ENCODE assay signal across 8 cellular contexts in genomic region chr7:99040104-99040958, GRCh38.
DNase-seq lines count a peak whose midpoint lies in the region; ATAC-seq and TF ChIP-seq lines count a peak whose summit lies in the region.

No MANE protein-coding gene starts in this region.

- H3K9me3 Mint-ChIP-seq in activated CD4-positive, alpha-beta memory T cell treated with anti-CD3 and anti-CD28 coated beads for 36 hours: no peaks in the 10 kb centered on the region

- POLR2A ChIA-PET in activated CD4-positive, alpha-beta memory T cell treated with anti-CD3 and anti-CD28 coated beads for 36 hours (lab: Charles Lee): no interaction called here

- intact Hi-C loops in activated CD4-positive, alpha-beta memory T cell treated with anti-CD3 and anti-CD28 coated beads for 36 hours (cut with micrococcal nuclease): loop anchor here (1.0 to 5.0 kb wide), 2 partner anchors 102 to 273 kb away; partner anchors contain the start of gene SMURF1
- intact Hi-C loops in lower lobe of right lung (cut with DNase I): loop anchor here (10.0 kb wide), 1 partner anchor 274 kb away; no protein-coding TSS in a partner anchor

- CTCF ChIA-PET in activated CD4-positive, alpha-beta memory T cell treated with anti-CD3 and anti-CD28 coated beads for 36 hours (lab: Charles Lee): interaction anchor here (0.5 to 6.4 kb wide), 5 partner anchors 10 to 271 kb away, joined by 3 to 70 read pairs (median 3); no protein-coding TSS in a partner anchor

- H3K27me3 ChIP-seq in lower lobe of right lung (ENCODE audit: low read depth): no peaks in the 10 kb centered on the region

- ATAC-seq in lower lobe of right lung (peak; percentile 88 to 89), HG02763 (IDR thresholded peaks at IDR 0.05; ENCODE audit: unreplicated experiment) (no peak)

- H3K27ac Mint-ChIP-seq in activated CD4-positive, alpha-beta memory T cell treated with anti-CD3 and anti-CD28 coated beads for 36 hours: peak overlapping the region; percentile 55

- TF ChIP-seq CTCF in AG09309 (IDR thresholded peaks at IDR 0.05; ENCODE audit: control insufficient read depth, insufficient read depth, low read depth, low read length, missing control alignments) (peak; percentile 78), lower lobe of right lung (IDR thresholded peaks at IDR 0.05) (peak; percentile 75)

- H3K4me3 ChIP-seq in AG09309 (ENCODE audit: control insufficient read depth, low read depth, low read length) (no peak overlapping the region), lower lobe of right lung (no peak overlapping the region)

- DNase-seq in AG09309 (ENCODE audit: low read depth) (peak; percentile 42), H4 (ENCODE audit: low spot score) (peak; percentile 87), NCI-H510A (lab: John Stamatoyannopoulos, UW) (peak; percentile 34), lower lobe of right lung (peak; percentile 65)
- peak; percentile 67 for DNase-seq in activated CD4-positive, alpha-beta memory T cell treated with anti-CD3 and anti-CD28 coated beads for 36 hours
- DNase-seq in effector CD4-positive, alpha-beta T cell: peak; percentile 53
- peak; percentile 33 to 49 (median 45) for DNase-seq in stimulated activated CD4-positive, alpha-beta T cell treated with anti-CD3 and anti-CD28 coated beads, TNF-alpha, amount 100 ng/mL, for 24 hours (ENCODE audit: low read depth in 3 of 3)

- no peaks in the 10 kb centered on the region for H3K27me3 Mint-ChIP-seq in activated CD4-positive, alpha-beta memory T cell treated with anti-CD3 and anti-CD28 coated beads for 36 hours

- H3K9me3 ChIP-seq in lower lobe of right lung: no peaks in the 10 kb centered on the region

- peaks cover 7% of the 10 kb centered on the region for H3K4me1 ChIP-seq in lower lobe of right lung

- no peak overlapping the region for H3K4me3 Mint-ChIP-seq in activated CD4-positive, alpha-beta memory T cell treated with anti-CD3 and anti-CD28 coated beads for 36 hours

- H3K27ac ChIP-seq in lower lobe of right lung: no peak overlapping the region

- no peaks in the 10 kb centered on the region for H3K4me1 Mint-ChIP-seq in activated CD4-positive, alpha-beta memory T cell treated with anti-CD3 and anti-CD28 coated beads for 36 hours (ENCODE audit: low read depth)

- H3K36me3 Mint-ChIP-seq in activated CD4-positive, alpha-beta memory T cell treated with anti-CD3 and anti-CD28 coated beads for 36 hours: peaks cover 60% of the 10 kb centered on the region

- peaks cover 98% of the 10 kb centered on the region for H3K36me3 ChIP-seq in lower lobe of right lung

Comparison
In these comparisons a context has a peak if more than half of its experiments do, and no peak if none do; other contexts are left out.
1. DNase-seq: peak in every context shown above with its lines; median percentile 87 in H4; 67 in activated CD4-positive, alpha-beta memory T cell treated with anti-CD3 and anti-CD28 coated beads for 36 hours; 65 in lower lobe of right lung; 53 in effector CD4-positive, alpha-beta T cell; 45 in stimulated activated CD4-positive, alpha-beta T cell treated with anti-CD3 and anti-CD28 coated beads, TNF-alpha, amount 100 ng/mL, for 24 hours; 42 in AG09309; 34 in NCI-H510A.